In genomic region chr17:31487063-31487647, GRCh38 we compare ENCODE assay signal across 8 cellular contexts.
A peak's percentile ranks its signal among the peaks of the same experiment; 100 is the strongest.
DNase-seq lines count a peak whose midpoint lies in the region; ATAC-seq, FAIRE-seq and TF ChIP-seq lines count a peak whose summit lies in the region.

No MANE protein-coding gene starts in this region.

- H3K9me3 ChIP-seq in left ventricle myocardium inferior (replicated peaks) (no peaks in the 10 kb centered on the region), mucosa of rectum (ENCODE audit: control insufficient read depth in 2 of 2, low read length in 2 of 2) (no peaks in the 10 kb centered on the region), vagina (no peaks in the 10 kb centered on the region)

- H3K36me3 ChIP-seq in left ventricle myocardium inferior: no peaks in the 10 kb centered on the region
- H3K36me3 ChIP-seq in bronchial epithelial cell (ENCODE audit: control insufficient read depth, insufficient read depth, low read length): no peaks in the 10 kb centered on the region
- H3K36me3 ChIP-seq in mucosa of rectum (ENCODE audit: control insufficient read depth in 2 of 2, insufficient read depth in 2 of 2, low read length in 2 of 2): no peaks in the 10 kb centered on the region
- no peaks in the 10 kb centered on the region for H3K36me3 ChIP-seq in vagina

- peak overlapping the region; percentile 74 for H3K4me3 ChIP-seq in left ventricle myocardium inferior
- H3K4me3 ChIP-seq in bronchial epithelial cell (ENCODE audit: low read depth, low read length): peak overlapping the region; percentile 41
- H3K4me3 ChIP-seq in mucosa of rectum (ENCODE audit: low read length in 2 of 2): peak overlapping the region; percentile 56 to 57
- peak overlapping the region; percentile 58 to 79 for H3K4me3 ChIP-seq in vagina

- DNase-seq in left ventricle myocardium inferior: no peak
- DNase-seq in left ventricle myocardium superior: no peak
- no peak for DNase-seq in bronchial epithelial cell (ENCODE audit: low read depth)
- no peak for DNase-seq in vagina (ENCODE audit: extremely low spot score in 2 of 2)
- DNase-seq in stimulated activated CD4-positive, alpha-beta T cell treated with anti-CD3 and anti-CD28 coated beads, Interleukin-2, amount 100 ng/mL, for 24 hours: no peak
- no peak for DNase-seq in GM10266 (ENCODE audit: extremely low spot score)

- peak overlapping the region; percentile 58 to 68 for H3K9ac ChIP-seq in mucosa of rectum (ENCODE audit: low read depth in 1 of 2, low read length in 2 of 2)

- peak overlapping the region; percentile 82 for H3K27ac ChIP-seq in left ventricle myocardium inferior (replicated peaks)
- peak overlapping the region; percentile 83 to 86 for H3K27ac ChIP-seq in mucosa of rectum (ENCODE audit: low read depth in 2 of 2, low read length in 2 of 2)
- H3K27ac ChIP-seq in vagina: no peak overlapping the region

- TF ChIP-seq CTCF in left ventricle myocardium inferior (IDR thresholded peaks at IDR 0.05; ENCODE audit: borderline replicate concordance) (no peak), bronchial epithelial cell (IDR thresholded peaks at IDR 0.05; ENCODE audit: insufficient read depth, low read length, severe bottlenecking) (no peak), vagina (IDR thresholded peaks at IDR 0.05) (no peak), GM10266 (IDR thresholded peaks at IDR 0.05; ENCODE audit: control insufficient read depth, insufficient read depth, low read depth, missing control alignments) (no peak)

- no peak for TF ChIP-seq POLR2A in vagina (IDR thresholded peaks at IDR 0.05)

- ATAC-seq in left ventricle myocardium superior (no peak), HG02610 (IDR thresholded peaks at IDR 0.05; ENCODE audit: unreplicated experiment) (no peak)

- H3K27me3 ChIP-seq in left ventricle myocardium inferior (ENCODE audit: low read depth): peaks cover 55% of the 10 kb centered on the region
- H3K27me3 ChIP-seq in bronchial epithelial cell (ENCODE audit: control insufficient read depth, insufficient read depth, low read length): no peaks in the 10 kb centered on the region
- H3K27me3 ChIP-seq in mucosa of rectum (ENCODE audit: control insufficient read depth in 2 of 2, insufficient read depth in 2 of 2, low read length in 2 of 2): no peaks in the 10 kb centered on the region
- no peaks in the 10 kb centered on the region for H3K27me3 ChIP-seq in vagina

- FAIRE-seq in bronchial epithelial cell (lab: Jason Lieb, UNC): no peak

- intact Hi-C loops in left ventricle myocardium inferior (cut with micrococcal nuclease) (no loop called here), left ventricle myocardium superior (cut with micrococcal nuclease) (no loop called here), vagina (cut with DNase I) (no loop called here)

- H3K4me1 ChIP-seq in left ventricle myocardium inferior (peaks cover 46% of the 10 kb centered on the region), mucosa of rectum (ENCODE audit: control insufficient read depth in 2 of 2, insufficient read depth in 2 of 2, low read length in 2 of 2) (peaks cover 40 to 42% of the 10 kb centered on the region in 2 donors), vagina (peaks cover 45% of the 10 kb centered on the region)
